19 cellular contexts compared by ENCODE assay signal in genomic region chr3:186525369-186526255, GRCh38. TPM values are rescaled to one million over a fixed set of nuclear protein-coding genes. Genes with fewer than 3 reads are reported as not detected.
DNase-seq lines count a peak whose midpoint lies in the region; ATAC-seq, FAIRE-seq and TF ChIP-seq lines count a peak whose summit lies in the region.
"Had no signal": no experiment of that assay in that cellular context is flagged by ENCODE, and none has a peak within 500 bp of the region (broad histone marks: within the 10 kb centered on the region; RNA-seq: fewer than 3 reads in every experiment).

No MANE protein-coding gene starts in this region.

- no peak for TF ChIP-seq POLR2A in HepG2 (IDR thresholded peaks at IDR 0.05; ENCODE audit: insufficient read depth in 1 of 2, low read depth in 2 of 2, low read length in 2 of 2)
- TF ChIP-seq POLR2A in right lobe of liver (IDR thresholded peaks at IDR 0.05), result no peak

- no peaks in the 10 kb centered on the region for H3K36me3 Mint-ChIP-seq in IgD-negative memory B cell
- peaks cover 7 to 14% of the 10 kb centered on the region in 2 donors for H3K36me3 Mint-ChIP-seq in stimulated activated naive B cell treated with anti-CD40 and anti-IgM and Interleukin-4, amounts not matched to agents 10 μg/mL and 1 μg/mL and 100 μg/mL, for 72 hours

- H3K4me3 Mint-ChIP-seq in IgD-negative memory B cell, result peak overlapping the region; percentile 21 to 92 (median 62)
- peak overlapping the region in 1 of 2 donors; percentile 23 for H3K4me3 Mint-ChIP-seq in stimulated activated naive B cell treated with anti-CD40 and anti-IgM and Interleukin-4, amounts not matched to agents 10 μg/mL and 1 μg/mL and 100 μg/mL, for 72 hours
- H3K4me3 Mint-ChIP-seq: activated T-cell treated with anti-CD3 and anti-CD28 coated beads, Interleukin-2, amount 50 U/mL, for 72 hours had no signal

- H3K9ac ChIP-seq in HepG2 (ENCODE audit: insufficient read depth, low read depth, low read length), result no peak overlapping the region

- no peaks in the 10 kb centered on the region for H3K9me3 ChIP-seq in HepG2 (ENCODE audit: low read length)
- H3K9me3 ChIP-seq in right lobe of liver, result no peaks in the 10 kb centered on the region
- H3K9me3 ChIP-seq in MG63, result peaks cover 9% of the 10 kb centered on the region; the same call in 1 of the 2 replicates
- H3K9me3 ChIP-seq: adrenal gland, Caco-2 had no signal

- no peaks in the 10 kb centered on the region for H3K79me2 ChIP-seq in HepG2 (ENCODE audit: insufficient read depth, low read length)

- no TSS peak for BruUV-seq in HepG2 (replicated peaks; lab: Mats Ljungman, UMichigan)

- WGBS in HepG2 (ENCODE audit: low lambda C conversion rate), result 17% methylated on average over 9 of the region's 9 CpGs
- 59% methylated on average over 9 of the region's 9 CpGs for WGBS in right lobe of liver (ENCODE audit: insufficient coverage, low coverage, low lambda C conversion rate, missing lambda C conversion rate)

- H3K36me3 ChIP-seq in HepG2 (replicated peaks in 1 of 2; ENCODE audit: control insufficient read depth in 1 of 2, insufficient read depth in 2 of 2, low read length in 2 of 2) (no peaks in the 10 kb centered on the region), right lobe of liver (no peaks in the 10 kb centered on the region), MG63 (no peaks in the 10 kb centered on the region)
- H3K36me3 ChIP-seq: adrenal gland had no signal

- no peak overlapping the region; a peak in 1 of 6 replicates for H3K4me3 ChIP-seq in HepG2 (replicated peaks in 1 of 3; ENCODE audit: insufficient read depth in 1 of 3, low read depth in 2 of 3, low read length in 3 of 3)
- no peak overlapping the region for H3K4me3 ChIP-seq in right lobe of liver
- no peak overlapping the region for H3K4me3 ChIP-seq in MG63
- H3K4me3 ChIP-seq: adrenal gland had no signal

- intact Hi-C loops in HepG2 (cut with micrococcal nuclease; ENCODE audit: unreplicated experiment) (no loop called here), right lobe of liver (cut with DNase I) (no loop called here)

- peak overlapping the region; percentile 89 to 94 (median 91) for H3K27ac Mint-ChIP-seq in IgD-negative memory B cell
- peak overlapping the region; percentile 32 for H3K27ac Mint-ChIP-seq in stimulated activated naive B cell treated with anti-CD40 and anti-IgM and Interleukin-4, amounts not matched to agents 10 μg/mL and 1 μg/mL and 100 μg/mL, for 72 hours
- H3K27ac Mint-ChIP-seq: activated T-cell treated with anti-CD3 and anti-CD28 coated beads, Interleukin-2, amount 50 U/mL, for 72 hours had no signal

- peaks cover 56 to 78% (median 69%) of the 10 kb centered on the region in 3 donors for H3K4me1 Mint-ChIP-seq in IgD-negative memory B cell
- H3K4me1 Mint-ChIP-seq in stimulated activated naive B cell treated with anti-CD40 and anti-IgM and Interleukin-4, amounts not matched to agents 10 μg/mL and 1 μg/mL and 100 μg/mL, for 72 hours, result peaks cover 52 to 67% of the 10 kb centered on the region in 2 donors

- TF ChIP-seq CTCF in HepG2 (CRISPR knock-in tag; IDR thresholded peaks at IDR 0.05), result no peak
- no peak for TF ChIP-seq CTCF in right lobe of liver (IDR thresholded peaks at IDR 0.05)

- CTCF ChIA-PET in HepG2 (lab: Yijun Ruan, JAX; ENCODE audit: low intra/inter-chr PET ratio, low total read pairs), result no interaction called here

- peak; percentile 88 for FAIRE-seq in HepG2 (lab: Jason Lieb, UNC)
- FAIRE-seq in frontal cortex (lab: Jason Lieb, UNC), result no peak
- FAIRE-seq: A204.1, urothelium cell line had no signal

- TF ChIP-seq RAD21 in HepG2 (CRISPR knock-in tag; IDR thresholded peaks at IDR 0.05), result no peak

- no peaks in the 10 kb centered on the region for H4K20me1 ChIP-seq in HepG2 (ENCODE audit: insufficient read depth, low read length)

- no peaks in the 10 kb centered on the region for H3K9me3 Mint-ChIP-seq in IgD-negative memory B cell
- peaks cover 5% of the 10 kb centered on the region in 2 donors for H3K9me3 Mint-ChIP-seq in stimulated activated naive B cell treated with anti-CD40 and anti-IgM and Interleukin-4, amounts not matched to agents 10 μg/mL and 1 μg/mL and 100 μg/mL, for 72 hours

- H3K4me2 ChIP-seq in HepG2 (ENCODE audit: low read depth, low read length), result peak overlapping the region; percentile 61

- H3K4me1 ChIP-seq in HepG2 (ENCODE audit: insufficient read depth, low read length) (peaks cover 63% of the 10 kb centered on the region), right lobe of liver (no peaks in the 10 kb centered on the region)
- H3K4me1 ChIP-seq: adrenal gland had no signal

- POLR2A ChIA-PET in HepG2 (lab: Yijun Ruan, JAX), result interaction anchor here (0.9 to 1.1 kb wide), 2 partner anchors 9 to 45 kb away, joined by 3 to 4 read pairs; partner anchors contain the start of gene DNAJB11

- H3K27me3 ChIP-seq in HepG2 (ENCODE audit: control insufficient read depth in 1 of 2, insufficient read depth in 2 of 2, low read length in 2 of 2) (no peaks in the 10 kb centered on the region), right lobe of liver (no peaks in the 10 kb centered on the region), MG63 (peaks cover 3% of the 10 kb centered on the region; the same call in 1 of the 2 replicates)

- peak; percentile 84 for DNase-seq in HepG2 (ENCODE audit: low spot score)
- DNase-seq in right lobe of liver, result no peak
- DNase-seq in stimulated activated naive B cell treated with anti-CD40 and anti-IgM and Interleukin-4, amounts not matched to agents 10 μg/mL and 1 μg/mL and 100 μg/mL, for 72 hours, result no peak
- DNase-seq in MG63, result no peak
- no peak for DNase-seq in SK-N-DZ (ENCODE audit: low spot score)
- DNase-seq in frontal cortex (ENCODE audit: low spot score in 2 of 2), result no peak
- DNase-seq: adrenal gland; Caco-2; cerebellar nuclear complex; mesenchymal stem cell; NCI-H2029 treated with DMSO at 0.1 percent for 48 hours; NCI-H774; stimulated activated naive CD4-positive, alpha-beta T cell treated with Interleukin-2 at 50 U/mL for 16 hours; T1000 had no signal

- TF ChIP-seq EP300 in HepG2 (IDR thresholded peaks at IDR 0.05; ENCODE audit: low read depth in 2 of 2, low read length in 2 of 2) (peak in 1 of 2 experiments; percentile 52; a peak in 1 of 4 replicates), HepG2 (CRISPR knock-in tag; IDR thresholded peaks at IDR 0.05; ENCODE audit: borderline replicate concordance) (no peak)

- H2AFZ ChIP-seq in HepG2 (ENCODE audit: low read length), result no peak overlapping the region

- H3K27me3 Mint-ChIP-seq in IgD-negative memory B cell, result no peaks in the 10 kb centered on the region
- peaks cover 4 to 19% of the 10 kb centered on the region in 2 donors for H3K27me3 Mint-ChIP-seq in stimulated activated naive B cell treated with anti-CD40 and anti-IgM and Interleukin-4, amounts not matched to agents 10 μg/mL and 1 μg/mL and 100 μg/mL, for 72 hours

- in situ Hi-C loops in HepG2 (cut with HindIII; ENCODE audit: extremely low pct_ligation_motif_present, low pct_unique_long_range_greater_than_20kb), result no loop called here

- peak overlapping the region; percentile 7 for H3K27ac ChIP-seq in HepG2 (ENCODE audit: extremely low read length, insufficient read depth, low read length)
- no peak overlapping the region for H3K27ac ChIP-seq in right lobe of liver
- H3K27ac ChIP-seq: adrenal gland had no signal

- peak; percentile 85 for ATAC-seq in HepG2
- no peak for ATAC-seq in right lobe of liver
- peak; percentile 31 for ATAC-seq in HG02588 (IDR thresholded peaks at IDR 0.05; ENCODE audit: unreplicated experiment)
- ATAC-seq in stimulated activated naive B cell treated with anti-CD40 and anti-IgM and Interleukin-4, amounts not matched to agents 10 μg/mL and 1 μg/mL and 100 μg/mL, for 72 hours (replicated peaks), result peak; percentile 14 to 26

RNA-seq across cellular contexts. Expression of gene CRYGS, which starts 18.6 kb away (rescaled TPM):
- total RNA-seq in HepG2 (2016; rRNA removed; fragmentation: Illumina TruSeq; extraction: Trizol) (0.22 and 2.1 TPM in 2 replicates), right lobe of liver (1 to 10 TPM in 5 of 6 experiments, under 1 TPM in 1; 0.86 to 2.6 (median 1.5) TPM), frontal cortex (1.6 TPM)
- total RNA-seq in HepG2 (2016; cell fraction: cytosol; rRNA removed; fragmentation: Illumina TruSeq; extraction: Trizol; ENCODE audit: low read depth), result 0.81 and 1.1 TPM in 2 replicates
- 0.39 and 2.1 TPM in 2 replicates for total RNA-seq in HepG2 (2016; cell fraction: insoluble cytoplasmic fraction; rRNA removed; fragmentation: Illumina TruSeq; extraction: Trizol)
- total RNA-seq in HepG2 (2016; cell fraction: membrane; rRNA removed; fragmentation: Illumina TruSeq; extraction: Trizol), result 0.37 and 0.79 TPM in 2 replicates
- 7.0 and 9.7 TPM in 2 replicates for total RNA-seq in HepG2 (2016; cell fraction: nucleus; rRNA removed; fragmentation: Illumina TruSeq; extraction: Trizol)
- polyA plus RNA-seq in HepG2 (2011; rRNA removed) (6.7 TPM in 2 replicates), IgD-negative memory B cell (not detected)
- 0.53 and 0.68 TPM in 2 replicates for polyA plus RNA-seq in HepG2 (2011; cell fraction: cytosol; rRNA removed)
- 18.0 and 20.5 TPM in 2 replicates for polyA plus RNA-seq in HepG2 (2011; cell fraction: nucleus; rRNA removed)
- 2.2 and 2.5 TPM in 2 replicates for polyA plus RNA-seq in HepG2 (2012)
- 0.19 and 0.44 TPM in 2 replicates for polyA plus RNA-seq in HepG2 (2016; cell fraction: cytosol; fragmentation: Illumina TruSeq; extraction: Trizol; ENCODE audit: low read depth)
- polyA plus RNA-seq in HepG2 (2016; cell fraction: insoluble cytoplasmic fraction; fragmentation: Illumina TruSeq; extraction: Trizol; ENCODE audit: low read depth), result 0.15 and 0.48 TPM in 2 replicates
- polyA plus RNA-seq in HepG2 (2016; cell fraction: membrane; fragmentation: Illumina TruSeq; extraction: Trizol; ENCODE audit: low read depth), result 0.21 TPM in 1 of 2 replicates, not detected in the other
- 10.6 and 15.6 TPM in 2 replicates for polyA plus RNA-seq in HepG2 (2016; cell fraction: nucleus; fragmentation: Illumina TruSeq; extraction: Trizol; ENCODE audit: insufficient read depth, low read depth)
- 2.0 and 3.4 TPM in 2 replicates for polyA minus RNA-seq in HepG2 (2011; rRNA and poly(A)+ RNA removed; ENCODE audit: low replicate concordance)
- polyA minus RNA-seq in HepG2 (2011; cell fraction: cytosol; rRNA and poly(A)+ RNA removed), result 0.53 TPM in 1 of 2 replicates, not detected in the other
- 14.2 and 17.4 TPM in 2 replicates for polyA minus RNA-seq in HepG2 (2011; cell fraction: nucleus; rRNA and poly(A)+ RNA removed)
- total RNA-seq in MG63 (2014; rRNA removed; shearing (Covaris generic); ENCODE audit: low replicate concordance), result 0.66 TPM in 1 of 2 replicates, not detected in the other
- 1.3 and 1.9 TPM in 2 replicates for polyA plus RNA-seq in SK-N-DZ (2014; cell fraction: cytosol; rRNA removed)
- polyA plus RNA-seq in SK-N-DZ (2014; cell fraction: nucleus; rRNA removed), result 10.8 and 19.4 TPM in 2 replicates

RNA-seq across cellular contexts. Expression of gene TBCCD1, which starts 41.5 kb away (rescaled TPM):
- total RNA-seq in HepG2 (2016; rRNA removed; fragmentation: Illumina TruSeq; extraction: Trizol) (16.2 and 20.1 TPM in 2 replicates), right lobe of liver (1 to 10 TPM; 6.7 to 8.7 (median 7.5) TPM), frontal cortex (32.2 TPM)
- total RNA-seq in HepG2 (2016; cell fraction: cytosol; rRNA removed; fragmentation: Illumina TruSeq; extraction: Trizol; ENCODE audit: low read depth), result 5.6 and 6.3 TPM in 2 replicates
- total RNA-seq in HepG2 (2016; cell fraction: insoluble cytoplasmic fraction; rRNA removed; fragmentation: Illumina TruSeq; extraction: Trizol), result 17.3 and 19.5 TPM in 2 replicates
- total RNA-seq in HepG2 (2016; cell fraction: membrane; rRNA removed; fragmentation: Illumina TruSeq; extraction: Trizol), result 15.5 and 15.8 TPM in 2 replicates
- 10.6 and 13.8 TPM in 2 replicates for total RNA-seq in HepG2 (2016; cell fraction: nucleus; rRNA removed; fragmentation: Illumina TruSeq; extraction: Trizol)
- polyA plus RNA-seq in HepG2 (2011; rRNA removed) (12.4 and 13.6 TPM in 2 replicates), IgD-negative memory B cell (24.6 TPM)
- 6.6 and 9.6 TPM in 2 replicates for polyA plus RNA-seq in HepG2 (2011; cell fraction: cytosol; rRNA removed)
- polyA plus RNA-seq in HepG2 (2011; cell fraction: nucleus; rRNA removed), result 12.0 and 13.1 TPM in 2 replicates
- 6.3 and 7.2 TPM in 2 replicates for polyA plus RNA-seq in HepG2 (2012)
- polyA plus RNA-seq in HepG2 (2016; cell fraction: cytosol; fragmentation: Illumina TruSeq; extraction: Trizol; ENCODE audit: low read depth), result 2.0 and 3.3 TPM in 2 replicates
- 12.1 and 12.3 TPM in 2 replicates for polyA plus RNA-seq in HepG2 (2016; cell fraction: insoluble cytoplasmic fraction; fragmentation: Illumina TruSeq; extraction: Trizol; ENCODE audit: low read depth)
- 6.4 and 8.6 TPM in 2 replicates for polyA plus RNA-seq in HepG2 (2016; cell fraction: membrane; fragmentation: Illumina TruSeq; extraction: Trizol; ENCODE audit: low read depth)
- polyA plus RNA-seq in HepG2 (2016; cell fraction: nucleus; fragmentation: Illumina TruSeq; extraction: Trizol; ENCODE audit: insufficient read depth, low read depth), result 12.3 and 15.4 TPM in 2 replicates
- 15.4 and 28.0 TPM in 2 replicates for polyA minus RNA-seq in HepG2 (2011; rRNA and poly(A)+ RNA removed; ENCODE audit: low replicate concordance)
- 6.2 and 6.9 TPM in 2 replicates for polyA minus RNA-seq in HepG2 (2011; cell fraction: cytosol; rRNA and poly(A)+ RNA removed)
- polyA minus RNA-seq in HepG2 (2011; cell fraction: nucleus; rRNA and poly(A)+ RNA removed), result 30.6 and 34.4 TPM in 2 replicates
- total RNA-seq in MG63 (2014; rRNA removed; shearing (Covaris generic); ENCODE audit: low replicate concordance), result 21.5 and 24.1 TPM in 2 replicates
- polyA plus RNA-seq in SK-N-DZ (2014; cell fraction: cytosol; rRNA removed), result 21.4 and 22.3 TPM in 2 replicates
- polyA plus RNA-seq in SK-N-DZ (2014; cell fraction: nucleus; rRNA removed), result 13.0 and 19.8 TPM in 2 replicates

RNA-seq across cellular contexts. Expression of gene DNAJB11, which starts 44.9 kb away (rescaled TPM):
- total RNA-seq in HepG2 (2016; rRNA removed; fragmentation: Illumina TruSeq; extraction: Trizol), result 62.5 and 132 TPM in 2 replicates
- 16.0 and 17.0 TPM in 2 replicates for total RNA-seq in HepG2 (2016; cell fraction: cytosol; rRNA removed; fragmentation: Illumina TruSeq; extraction: Trizol; ENCODE audit: low read depth)
- 62.4 and 136 TPM in 2 replicates for total RNA-seq in HepG2 (2016; cell fraction: insoluble cytoplasmic fraction; rRNA removed; fragmentation: Illumina TruSeq; extraction: Trizol)
- 36.7 and 36.8 TPM in 2 replicates for total RNA-seq in HepG2 (2016; cell fraction: membrane; rRNA removed; fragmentation: Illumina TruSeq; extraction: Trizol)
- 128 and 148 TPM in 2 replicates for total RNA-seq in HepG2 (2016; cell fraction: nucleus; rRNA removed; fragmentation: Illumina TruSeq; extraction: Trizol)
- polyA plus RNA-seq in HepG2 (2011; rRNA removed), result 33.1 and 41.0 TPM in 2 replicates
- 21.9 and 29.6 TPM in 2 replicates for polyA plus RNA-seq in HepG2 (2011; cell fraction: cytosol; rRNA removed)
- 28.9 and 34.3 TPM in 2 replicates for polyA plus RNA-seq in HepG2 (2011; cell fraction: nucleus; rRNA removed)
- polyA plus RNA-seq in HepG2 (2012), result 54.2 and 72.4 TPM in 2 replicates
- 20.0 and 22.7 TPM in 2 replicates for polyA plus RNA-seq in HepG2 (2016; cell fraction: cytosol; fragmentation: Illumina TruSeq; extraction: Trizol; ENCODE audit: low read depth)
- polyA plus RNA-seq in HepG2 (2016; cell fraction: insoluble cytoplasmic fraction; fragmentation: Illumina TruSeq; extraction: Trizol; ENCODE audit: low read depth), result 73.0 and 88.8 TPM in 2 replicates
- polyA plus RNA-seq in HepG2 (2016; cell fraction: membrane; fragmentation: Illumina TruSeq; extraction: Trizol; ENCODE audit: low read depth), result 31.8 and 33.0 TPM in 2 replicates
- polyA plus RNA-seq in HepG2 (2016; cell fraction: nucleus; fragmentation: Illumina TruSeq; extraction: Trizol; ENCODE audit: insufficient read depth, low read depth), result 235 and 255 TPM in 2 replicates
- 9.2 and 16.4 TPM in 2 replicates for polyA minus RNA-seq in HepG2 (2011; rRNA and poly(A)+ RNA removed; ENCODE audit: low replicate concordance)
- 17.8 and 20.4 TPM in 2 replicates for polyA minus RNA-seq in HepG2 (2011; cell fraction: cytosol; rRNA and poly(A)+ RNA removed)
- polyA minus RNA-seq in HepG2 (2011; cell fraction: nucleus; rRNA and poly(A)+ RNA removed), result 68.4 and 76.3 TPM in 2 replicates
- 10 to 100 TPM; 28.4 to 59.1 (median 49.2) TPM for total RNA-seq in right lobe of liver
- 45.1 TPM for polyA plus RNA-seq in IgD-negative memory B cell
- total RNA-seq in MG63 (2014; rRNA removed; shearing (Covaris generic); ENCODE audit: low replicate concordance), result 63.1 and 86.8 TPM in 2 replicates
- 57.5 and 63.4 TPM in 2 replicates for polyA plus RNA-seq in SK-N-DZ (2014; cell fraction: cytosol; rRNA removed)
- 66.3 and 68.3 TPM in 2 replicates for polyA plus RNA-seq in SK-N-DZ (2014; cell fraction: nucleus; rRNA removed)
- 31.4 TPM for total RNA-seq in frontal cortex

Comparison
In these comparisons a context has a peak if more than half of its experiments do, and no peak if none do; other contexts are left out.
1. ATAC-seq: peak in HepG2 (single experiment), HG02588 (single experiment) and stimulated activated naive B cell treated with anti-CD40 and anti-IgM and Interleukin-4, amounts not matched to agents 10 μg/mL and 1 μg/mL and 100 μg/mL, for 72 hours (2 of 2); none in right lobe of liver (0 of 4).